In genomic region chr17:62802531-62803205, GRCh38 we compare ENCODE assay signal across 22 cellular contexts. TPM values are rescaled to one million over a fixed set of nuclear protein-coding genes. Genes with fewer than 3 reads are reported as not detected.
DNase-seq lines count a peak whose midpoint lies in the region; ATAC-seq, FAIRE-seq and TF ChIP-seq lines count a peak whose summit lies in the region.
"Had no signal": no experiment of that assay in that cellular context is flagged by ENCODE, and none has a peak within 500 bp of the region (broad histone marks: within the 10 kb centered on the region; RNA-seq: fewer than 3 reads in every experiment).

No MANE protein-coding gene starts in this region.

- intact Hi-C loops in kidney (cut with DNase I) = no loop called here

- no peak for TF ChIP-seq CTCF in kidney (IDR thresholded peaks at IDR 0.05; ENCODE audit: borderline replicate concordance, extremely low read depth, insufficient read depth)

- peaks cover 80% of the 10 kb centered on the region for H3K27me3 Mint-ChIP-seq in stimulated activated memory B cell treated with anti-CD40 and anti-IgM and Interleukin-4, amounts not matched to agents 10 μg/mL and 1 μg/mL and 100 μg/mL, for 72 hours

- H3K27ac Mint-ChIP-seq in stimulated activated memory B cell treated with anti-CD40 and anti-IgM and Interleukin-4, amounts not matched to agents 10 μg/mL and 1 μg/mL and 100 μg/mL, for 72 hours = no peak overlapping the region
- H3K27ac Mint-ChIP-seq: activated naive CD4-positive, alpha-beta T cell treated with anti-CD3 and anti-CD28 coated beads, Interleukin-2, amount 50 U/mL, for 24 hours had no signal

- H3K36me3 ChIP-seq in BLaER1 (no peaks in the 10 kb centered on the region), kidney (ENCODE audit: control insufficient read depth in 1 of 2, insufficient read depth in 2 of 2, low read length in 2 of 2) (no peaks in the 10 kb centered on the region)
- H3K36me3 ChIP-seq: sigmoid colon, suprapubic skin had no signal

- H3K9ac ChIP-seq in BLaER1 (no peak overlapping the region), kidney (ENCODE audit: low read length in 2 of 2) (no peak overlapping the region)
- H3K9ac ChIP-seq: GM23248 had no signal

- H3K4me1 ChIP-seq in BLaER1 (peaks cover 25% of the 10 kb centered on the region), kidney (ENCODE audit: control insufficient read depth in 1 of 2, insufficient read depth in 1 of 2, low read depth in 1 of 2, low read length in 2 of 2) (no peaks in the 10 kb centered on the region)

- no peak overlapping the region for H3K4me3 Mint-ChIP-seq in stimulated activated memory B cell treated with anti-CD40 and anti-IgM and Interleukin-4, amounts not matched to agents 10 μg/mL and 1 μg/mL and 100 μg/mL, for 72 hours
- H3K4me3 Mint-ChIP-seq: activated naive CD4-positive, alpha-beta T cell treated with anti-CD3 and anti-CD28 coated beads, Interleukin-2, amount 50 U/mL, for 24 hours; activated T-cell treated with anti-CD3 and anti-CD28 coated beads, Interleukin-2, amount 50 U/mL, for 4 hours had no signal

- no peaks in the 10 kb centered on the region for H3K27me3 ChIP-seq in BLaER1

- H3K27ac ChIP-seq in BLaER1 (no peak overlapping the region), kidney (ENCODE audit: low read depth in 2 of 2, low read length in 2 of 2) (no peak overlapping the region)
- H3K27ac ChIP-seq: body of pancreas, GM23248, sigmoid colon, suprapubic skin had no signal

- H4K20me1 ChIP-seq in BLaER1 = no peaks in the 10 kb centered on the region

- no peaks in the 10 kb centered on the region for H3K9me3 Mint-ChIP-seq in stimulated activated memory B cell treated with anti-CD40 and anti-IgM and Interleukin-4, amounts not matched to agents 10 μg/mL and 1 μg/mL and 100 μg/mL, for 72 hours
- H3K9me3 Mint-ChIP-seq: activated naive CD4-positive, alpha-beta T cell treated with anti-CD3 and anti-CD28 coated beads, Interleukin-2, amount 50 U/mL, for 24 hours; activated T-cell treated with anti-CD3 and anti-CD28 coated beads, Interleukin-2, amount 50 U/mL, for 4 hours had no signal

- H3K4me2 ChIP-seq in BLaER1 = peak overlapping the region; percentile 73

- ATAC-seq in HG02588 (IDR thresholded peaks at IDR 0.05; ENCODE audit: unreplicated experiment) = no peak
- no peak for ATAC-seq in stimulated activated memory B cell treated with anti-CD40 and anti-IgM and Interleukin-4, amounts not matched to agents 10 μg/mL and 1 μg/mL and 100 μg/mL, for 72 hours
- ATAC-seq: activated T-cell treated with anti-CD3 and anti-CD28 coated beads, Interleukin-2, amount 50 U/mL, for 4 hours; body of pancreas; left lobe of liver; mucosa of descending colon had no signal

- peak; percentile 78 for DNase-seq in DMS53 treated with DMSO at 0.1 percent for 48 hours (lab: John Stamatoyannopoulos, UW; ENCODE audit: unreplicated experiment)
- DNase-seq in NCI-H526 treated with DMSO at 0.1 percent for 48 hours (lab: John Stamatoyannopoulos, UW) = peak; percentile 19
- peak; percentile 83 for DNase-seq in kidney tubule cell (ENCODE audit: low spot score)
- no peak for DNase-seq in kidney
- DNase-seq: activated CD4-positive, alpha-beta T cell treated with anti-CD3 and anti-CD28 coated beads, Interleukin-2, amount 50 U/mL, for 4 hours; activated T-cell treated with anti-CD3 and anti-CD28 coated beads, Interleukin-2, amount 50 U/mL, for 4 hours; body of pancreas; foreskin fibroblast; GM23248; mucosa of descending colon; NCI-H524 treated with DMSO at 0.1 percent for 48 hours; nucleus accumbens; sigmoid colon; SW 1271 had no signal

- no peak for FAIRE-seq in kidney (lab: Jason Lieb, UNC)
- FAIRE-seq: colon, endothelial cell of umbilical vein had no signal

- H3K9me3 ChIP-seq in BLaER1 = no peaks in the 10 kb centered on the region
- H3K9me3 ChIP-seq in kidney (ENCODE audit: control insufficient read depth in 1 of 2, low read length in 2 of 2) = no peaks in the 10 kb centered on the region
- H3K9me3 ChIP-seq: body of pancreas, mucosa of descending colon, sigmoid colon, suprapubic skin had no signal

- H3K4me3 ChIP-seq in BLaER1 = no peak overlapping the region
- H3K4me3 ChIP-seq in kidney (ENCODE audit: low read length in 2 of 2) = no peak overlapping the region
- H3K4me3 ChIP-seq: body of pancreas, GM23248, mucosa of descending colon, sigmoid colon, suprapubic skin had no signal

- H3K36me3 Mint-ChIP-seq in stimulated activated memory B cell treated with anti-CD40 and anti-IgM and Interleukin-4, amounts not matched to agents 10 μg/mL and 1 μg/mL and 100 μg/mL, for 72 hours = no peaks in the 10 kb centered on the region
- H3K36me3 Mint-ChIP-seq: activated naive CD4-positive, alpha-beta T cell treated with anti-CD3 and anti-CD28 coated beads, Interleukin-2, amount 50 U/mL, for 24 hours had no signal

- H3K4me1 Mint-ChIP-seq in stimulated activated memory B cell treated with anti-CD40 and anti-IgM and Interleukin-4, amounts not matched to agents 10 μg/mL and 1 μg/mL and 100 μg/mL, for 72 hours = peaks cover 6% of the 10 kb centered on the region
- H3K4me1 Mint-ChIP-seq: activated naive CD4-positive, alpha-beta T cell treated with anti-CD3 and anti-CD28 coated beads, Interleukin-2, amount 50 U/mL, for 24 hours had no signal

RNA-seq across cellular contexts. Expression of gene MARCHF10, which starts 5.4 kb away (rescaled TPM):
- 0.66 TPM for total RNA-seq in kidney
- polyA plus RNA-seq in kidney (ENCODE audit: insufficient read depth, low read depth, low replicate concordance) = 6.3 TPM
- total RNA-seq: activated T-cell treated with anti-CD3 and anti-CD28 coated beads, Interleukin-2, amount 50 U/mL, for 4 hours; endothelial cell of umbilical vein; left lobe of liver; suprapubic skin had no signal
